29 cellular contexts compared by ENCODE assay signal in genomic region chr22:19042285-19043110, GRCh38.
DNase-seq lines count a peak whose midpoint lies in the region; ATAC-seq and TF ChIP-seq lines count a peak whose summit lies in the region.
"Had no signal": no experiment of that assay in that cellular context is flagged by ENCODE, and none has a peak within 500 bp of the region (broad histone marks: within the 10 kb centered on the region; RNA-seq: fewer than 3 reads in every experiment).

No MANE protein-coding gene starts in this region.

- H3K9me3 Mint-ChIP-seq in activated T-cell treated with anti-CD3 and anti-CD28 coated beads, Interleukin-2, amount 50 U/mL, for 24 hours = no peaks in the 10 kb centered on the region
- no peaks in the 10 kb centered on the region for H3K9me3 Mint-ChIP-seq in activated T-cell treated with anti-CD3 and anti-CD28 coated beads, Interleukin-2, amount 50 U/mL, for 72 hours
- no peaks in the 10 kb centered on the region for H3K9me3 Mint-ChIP-seq in progenitor cell of endocrine pancreas (ENCODE audit: low read depth)
- H3K9me3 Mint-ChIP-seq: activated T-helper 2 cell treated with anti-CD3 and anti-CD28 coated beads, Interferon-gamma antibody, Interleukin-2, Interleukin-4, amounts not matched to agents 10 μg/mL and 5 μg/mL and 100 μg/mL, durations not matched to agents 14 hours and 24 hours and 36 hours; central memory CD8-positive, alpha-beta T cell; H9; immature natural killer cell; naive B cell; stimulated activated effector memory CD8-positive, alpha-beta T cell treated with anti-CD3 and anti-CD28 coated beads, Interleukin-12 subunit alpha, Interleukin-12 subunit beta, amount 100 ng/mL, for 72 hours; WTC11 had no signal

- no peak overlapping the region for H3K27ac ChIP-seq in coronary artery
- H3K27ac ChIP-seq: SJCRH30, upper lobe of left lung had no signal

- peak; percentile 21 for DNase-seq in activated T-cell treated with anti-CD3 and anti-CD28 coated beads, Interleukin-2, amount 50 U/mL, for 24 hours
- DNase-seq in activated T-cell treated with anti-CD3 and anti-CD28 coated beads, Interleukin-2, amount 50 U/mL, for 72 hours = no peak
- DNase-seq in D341Med (ENCODE audit: low spot score) = peak; percentile 16
- DNase-seq in coronary artery (ENCODE audit: low spot score) = peak; percentile 61
- no peak for DNase-seq in progenitor cell of endocrine pancreas (ENCODE audit: low spot score, unreplicated experiment)
- DNase-seq in SIG-M5 treated with dmso at 0.1 percent for 504 hours (lab: John Stamatoyannopoulos, UW; ENCODE audit: unreplicated experiment) = no peak
- DNase-seq in ecto neural progenitor cell (ENCODE audit: low spot score) = no peak
- DNase-seq: activated CD4-positive, alpha-beta T cell treated with anti-CD3 and anti-CD28 coated beads, Interleukin-2, amount 50 U/mL, for 4 hours; activated CD8-positive, alpha-beta memory T cell treated with anti-CD3 and anti-CD28 coated beads, Interleukin-2, amount 50 U/mL, for 4 hours; DMS79; GDM1; H9; hypothalamus; immature natural killer cell; naive B cell; NCI-H2081 treated with DMSO at 0.1 percent for 48 hours; NCI-H524; SJCRH30; stimulated activated CD4-positive, alpha-beta T cell treated with anti-CD3 and anti-CD28 coated beads, Interleukin-12 subunit alpha, Interleukin-12 subunit beta, amount 100 ng/mL, for 4 hours; stimulated activated CD4-positive, alpha-beta T cell treated with anti-CD3 and anti-CD28 coated beads, Interleukin-4, amount 100 ng/mL, for 1 hour; substantia nigra had no signal

- H3K4me1 Mint-ChIP-seq in activated T-cell treated with anti-CD3 and anti-CD28 coated beads, Interleukin-2, amount 50 U/mL, for 24 hours (ENCODE audit: low read depth) = no peaks in the 10 kb centered on the region
- H3K4me1 Mint-ChIP-seq in activated T-cell treated with anti-CD3 and anti-CD28 coated beads, Interleukin-2, amount 50 U/mL, for 72 hours (ENCODE audit: low read depth) = no peaks in the 10 kb centered on the region
- peaks cover 2% of the 10 kb centered on the region for H3K4me1 Mint-ChIP-seq in progenitor cell of endocrine pancreas (ENCODE audit: low read depth)
- H3K4me1 Mint-ChIP-seq: central memory CD8-positive, alpha-beta T cell; H9; immature natural killer cell; naive B cell; WTC11 had no signal

- H3K36me3 Mint-ChIP-seq in activated T-cell treated with anti-CD3 and anti-CD28 coated beads, Interleukin-2, amount 50 U/mL, for 24 hours (ENCODE audit: low read depth) = peaks cover 84% of the 10 kb centered on the region
- H3K36me3 Mint-ChIP-seq in activated T-cell treated with anti-CD3 and anti-CD28 coated beads, Interleukin-2, amount 50 U/mL, for 72 hours (ENCODE audit: insufficient read depth in 2 of 2) = peaks cover 0 to 9% of the 10 kb centered on the region in 2 donors
- H3K36me3 Mint-ChIP-seq in progenitor cell of endocrine pancreas (ENCODE audit: insufficient read depth) = peaks cover 7% of the 10 kb centered on the region

- H3K4me3 ChIP-seq in coronary artery = no peak overlapping the region
- H3K4me3 ChIP-seq: SJCRH30, upper lobe of left lung had no signal

- no peak for TF ChIP-seq POLR2A in GM18505 (IDR thresholded peaks at IDR 0.05; ENCODE audit: borderline replicate concordance, extremely low read depth, insufficient read depth, insufficient read length)

- H3K4me3 Mint-ChIP-seq in activated T-cell treated with anti-CD3 and anti-CD28 coated beads, Interleukin-2, amount 50 U/mL, for 24 hours = no peak overlapping the region
- H3K4me3 Mint-ChIP-seq in activated T-cell treated with anti-CD3 and anti-CD28 coated beads, Interleukin-2, amount 50 U/mL, for 72 hours = no peak overlapping the region
- no peak overlapping the region for H3K4me3 Mint-ChIP-seq in progenitor cell of endocrine pancreas (ENCODE audit: low read depth)
- H3K4me3 Mint-ChIP-seq: central memory CD8-positive, alpha-beta T cell; H9; immature natural killer cell; stimulated activated effector memory CD8-positive, alpha-beta T cell treated with anti-CD3 and anti-CD28 coated beads, Interleukin-12 subunit alpha, Interleukin-12 subunit beta, amount 100 ng/mL, for 72 hours; WTC11 had no signal

- no peak for ATAC-seq in activated T-cell treated with anti-CD3 and anti-CD28 coated beads, Interleukin-2, amount 50 U/mL, for 72 hours (replicated peaks in 1 of 2)
- ATAC-seq in GM18505 (IDR thresholded peaks at IDR 0.05; ENCODE audit: unreplicated experiment) = no peak
- ATAC-seq: left lobe of liver; Panc1; stimulated activated effector memory CD8-positive, alpha-beta T cell treated with anti-CD3 and anti-CD28 coated beads, Interleukin-12 subunit alpha, Interleukin-12 subunit beta, amount 100 ng/mL, for 72 hours; WTC11 had no signal

- H3K27ac Mint-ChIP-seq in activated T-cell treated with anti-CD3 and anti-CD28 coated beads, Interleukin-2, amount 50 U/mL, for 24 hours = no peak overlapping the region
- H3K27ac Mint-ChIP-seq in activated T-cell treated with anti-CD3 and anti-CD28 coated beads, Interleukin-2, amount 50 U/mL, for 72 hours = no peak overlapping the region
- H3K27ac Mint-ChIP-seq in progenitor cell of endocrine pancreas = peak overlapping the region; percentile 45
- H3K27ac Mint-ChIP-seq: activated T-helper 2 cell treated with anti-CD3 and anti-CD28 coated beads, Interferon-gamma antibody, Interleukin-2, Interleukin-4, amounts not matched to agents 10 μg/mL and 5 μg/mL and 100 μg/mL, durations not matched to agents 14 hours and 24 hours and 36 hours; stimulated activated effector memory CD8-positive, alpha-beta T cell treated with anti-CD3 and anti-CD28 coated beads, Interleukin-12 subunit alpha, Interleukin-12 subunit beta, amount 100 ng/mL, for 72 hours; WTC11 had no signal

- H3K27me3 Mint-ChIP-seq in activated T-cell treated with anti-CD3 and anti-CD28 coated beads, Interleukin-2, amount 50 U/mL, for 24 hours = no peaks in the 10 kb centered on the region
- no peaks in the 10 kb centered on the region for H3K27me3 Mint-ChIP-seq in activated T-cell treated with anti-CD3 and anti-CD28 coated beads, Interleukin-2, amount 50 U/mL, for 72 hours (ENCODE audit: low read depth)
- no peaks in the 10 kb centered on the region for H3K27me3 Mint-ChIP-seq in progenitor cell of endocrine pancreas
- H3K27me3 Mint-ChIP-seq: central memory CD8-positive, alpha-beta T cell; naive B cell had no signal

- TF ChIP-seq CTCF in coronary artery (IDR thresholded peaks at IDR 0.05) (no peak), progenitor cell of endocrine pancreas (IDR thresholded peaks at IDR 0.05; ENCODE audit: unreplicated experiment) (no peak)

Comparison
In these comparisons a context has a peak if more than half of its experiments do, and no peak if none do; other contexts are left out.
1. DNase-seq: peak in activated T-cell treated with anti-CD3 and anti-CD28 coated beads, Interleukin-2, amount 50 U/mL, for 24 hours (single experiment), D341Med (single experiment) and coronary artery (single experiment); none in activated T-cell treated with anti-CD3 and anti-CD28 coated beads, Interleukin-2, amount 50 U/mL, for 72 hours (0 of 2), progenitor cell of endocrine pancreas (single experiment), SIG-M5 treated with dmso at 0.1 percent for 504 hours (single experiment) and ecto neural progenitor cell (single experiment).